In genomic region chr15:74233864-74234597, GRCh38 we compare ENCODE assay signal across 27 cellular contexts. TPM values are rescaled to one million over a fixed set of nuclear protein-coding genes. Genes with fewer than 3 reads are reported as not detected.
DNase-seq lines count a peak whose midpoint lies in the region; ATAC-seq lines count a peak whose summit lies in the region.
"Had no signal": no experiment of that assay in that cellular context is flagged by ENCODE, and none has a peak within 500 bp of the region (broad histone marks: within the 10 kb centered on the region; RNA-seq: fewer than 3 reads in every experiment).

No MANE protein-coding gene starts in this region.

- H3K36me3 Mint-ChIP-seq in stimulated activated effector memory CD8-positive, alpha-beta T cell treated with anti-CD3 and anti-CD28 coated beads, Interleukin-12 subunit alpha, Interleukin-12 subunit beta, amount 100 ng/mL, for 72 hours = no peaks in the 10 kb centered on the region
- no peaks in the 10 kb centered on the region for H3K36me3 Mint-ChIP-seq in activated naive CD4-positive, alpha-beta T cell treated with anti-CD3 and anti-CD28 coated beads for 36 hours (ENCODE audit: low read depth)
- H3K36me3 Mint-ChIP-seq in activated CD4-positive, alpha-beta T cell treated with anti-CD3 and anti-CD28 coated beads for 36 hours (ENCODE audit: low read depth) = no peaks in the 10 kb centered on the region
- H3K36me3 Mint-ChIP-seq: naive thymus-derived CD4-positive, alpha-beta T cell had no signal

- H3K4me3 Mint-ChIP-seq in stimulated activated effector memory CD8-positive, alpha-beta T cell treated with anti-CD3 and anti-CD28 coated beads, Interleukin-12 subunit alpha, Interleukin-12 subunit beta, amount 100 ng/mL, for 72 hours = no peak overlapping the region
- H3K4me3 Mint-ChIP-seq in activated naive CD4-positive, alpha-beta T cell treated with anti-CD3 and anti-CD28 coated beads for 36 hours = no peak overlapping the region
- H3K4me3 Mint-ChIP-seq in activated CD4-positive, alpha-beta T cell treated with anti-CD3 and anti-CD28 coated beads for 36 hours = no peak overlapping the region
- H3K4me3 Mint-ChIP-seq: activated T-cell treated with anti-CD3 and anti-CD28 coated beads, Interleukin-2, amount 50 U/mL, for 24 hours; naive thymus-derived CD4-positive, alpha-beta T cell had no signal

- no peaks in the 10 kb centered on the region for H3K4me1 Mint-ChIP-seq in stimulated activated effector memory CD8-positive, alpha-beta T cell treated with anti-CD3 and anti-CD28 coated beads, Interleukin-12 subunit alpha, Interleukin-12 subunit beta, amount 100 ng/mL, for 72 hours
- H3K4me1 Mint-ChIP-seq in activated naive CD4-positive, alpha-beta T cell treated with anti-CD3 and anti-CD28 coated beads for 36 hours (ENCODE audit: low read depth) = no peaks in the 10 kb centered on the region
- H3K4me1 Mint-ChIP-seq in activated CD4-positive, alpha-beta T cell treated with anti-CD3 and anti-CD28 coated beads for 36 hours = no peaks in the 10 kb centered on the region

- POLR2A ChIA-PET in activated CD4-positive, alpha-beta T cell treated with anti-CD3 and anti-CD28 coated beads for 36 hours (lab: Charles Lee) = no interaction called here

- CTCF ChIA-PET in activated naive CD4-positive, alpha-beta T cell treated with anti-CD3 and anti-CD28 coated beads for 36 hours (lab: Charles Lee) = interaction anchor here (1.3 kb wide), 1 partner anchor 12 kb away, joined by 3 read pairs; no protein-coding TSS in a partner anchor
- CTCF ChIA-PET in activated CD4-positive, alpha-beta T cell treated with anti-CD3 and anti-CD28 coated beads for 36 hours (lab: Charles Lee) = interaction anchor here (0.6 kb wide), 1 partner anchor 319 kb away, joined by 3 read pairs; no protein-coding TSS in a partner anchor

- no peaks in the 10 kb centered on the region for H3K36me3 ChIP-seq in H7 (replicated peaks; ENCODE audit: control insufficient read depth, insufficient read depth, low read length)
- H3K36me3 ChIP-seq: HAP-1, prostate gland, upper lobe of left lung had no signal

- peaks cover 4% of the 10 kb centered on the region for H3K27me3 Mint-ChIP-seq in activated naive CD4-positive, alpha-beta T cell treated with anti-CD3 and anti-CD28 coated beads for 36 hours (ENCODE audit: low read depth)
- H3K27me3 Mint-ChIP-seq in activated CD4-positive, alpha-beta T cell treated with anti-CD3 and anti-CD28 coated beads for 36 hours = no peaks in the 10 kb centered on the region
- H3K27me3 Mint-ChIP-seq: activated T-cell treated with anti-CD3 and anti-CD28 coated beads, Interleukin-2, amount 50 U/mL, for 24 hours had no signal

- H3K4me3 ChIP-seq in H7 (ENCODE audit: insufficient read depth, low read depth, low read length) = no peak overlapping the region
- H3K4me3 ChIP-seq: HAP-1, prostate gland, upper lobe of left lung had no signal

- DNase-seq in H7 = peak; percentile 50
- peak; percentile 41 for DNase-seq in SK-N-DZ (ENCODE audit: low spot score)
- peak; percentile 88 for DNase-seq in kidney tubule cell (ENCODE audit: low spot score)
- no peak for DNase-seq in stimulated activated effector memory CD8-positive, alpha-beta T cell treated with anti-CD3 and anti-CD28 coated beads, Interleukin-12 subunit alpha, Interleukin-12 subunit beta, amount 100 ng/mL, for 72 hours (ENCODE audit: low spot score in 2 of 2)
- no peak for DNase-seq in SHP77 treated with DMSO at 0.1 percent for 48 hours (lab: John Stamatoyannopoulos, UW)
- DNase-seq in activated naive CD4-positive, alpha-beta T cell treated with anti-CD3 and anti-CD28 coated beads for 36 hours = no peak
- no peak for DNase-seq in activated CD4-positive, alpha-beta T cell treated with anti-CD3 and anti-CD28 coated beads for 36 hours
- DNase-seq: activated naive CD4-positive, alpha-beta T cell treated with Interleukin-2 at 50 U/mL for 16 hours; activated T-cell treated with anti-CD3 and anti-CD28 coated beads, Interleukin-2, amount 50 U/mL, for 24 hours; DMS 273 treated with DMSO at 0.1 percent for 48 hours; effector CD8-positive, alpha-beta T cell; GDM1; KBM-7; mesenchymal stem cell; MV-4-11; naive thymus-derived CD4-positive, alpha-beta T cell; NCI-H187 treated with DMSO at 0.1 percent for 48 hours; NCI-H345; NK-92 treated with Interleukin-12 subunit alpha and Interleukin-12 subunit beta, amount 100 ng/mL, for 24 hours; small intestine; stimulated activated CD4-positive, alpha-beta T cell treated with anti-CD3 and anti-CD28 coated beads, Interleukin-4, amount 100 ng/mL, for 24 hours; T1000; upper lobe of left lung had no signal

- intact Hi-C loops in activated naive CD4-positive, alpha-beta T cell treated with anti-CD3 and anti-CD28 coated beads for 36 hours (cut with micrococcal nuclease) = no loop called here
- intact Hi-C loops in activated CD4-positive, alpha-beta T cell treated with anti-CD3 and anti-CD28 coated beads for 36 hours (cut with DNase I, micrococcal nuclease) = no loop called here

- H3K27ac Mint-ChIP-seq in stimulated activated effector memory CD8-positive, alpha-beta T cell treated with anti-CD3 and anti-CD28 coated beads, Interleukin-12 subunit alpha, Interleukin-12 subunit beta, amount 100 ng/mL, for 72 hours = no peak overlapping the region
- H3K27ac Mint-ChIP-seq in activated naive CD4-positive, alpha-beta T cell treated with anti-CD3 and anti-CD28 coated beads for 36 hours = no peak overlapping the region
- H3K27ac Mint-ChIP-seq in activated CD4-positive, alpha-beta T cell treated with anti-CD3 and anti-CD28 coated beads for 36 hours = no peak overlapping the region
- H3K27ac Mint-ChIP-seq: activated T-cell treated with anti-CD3 and anti-CD28 coated beads, Interleukin-2, amount 50 U/mL, for 24 hours had no signal

- peak; percentile 5 for ATAC-seq in stimulated activated effector memory CD8-positive, alpha-beta T cell treated with anti-CD3 and anti-CD28 coated beads, Interleukin-12 subunit alpha, Interleukin-12 subunit beta, amount 100 ng/mL, for 72 hours
- ATAC-seq in activated CD4-positive, alpha-beta T cell treated with anti-CD3 and anti-CD28 coated beads for 36 hours = no peak
- ATAC-seq: activated CD4-positive, CD25-positive, alpha-beta regulatory T cell treated with anti-CD3 and anti-CD28 coated beads, Interleukin-2, amount 50 U/mL, for 24 hours; esophagus mucosa; naive thymus-derived CD4-positive, alpha-beta T cell had no signal

- H3K27me3 ChIP-seq in H7 (ENCODE audit: control insufficient read depth, insufficient read depth, low read length) = peaks cover 4% of the 10 kb centered on the region
- H3K27me3 ChIP-seq: upper lobe of left lung had no signal

- no peaks in the 10 kb centered on the region for H3K9me3 Mint-ChIP-seq in stimulated activated effector memory CD8-positive, alpha-beta T cell treated with anti-CD3 and anti-CD28 coated beads, Interleukin-12 subunit alpha, Interleukin-12 subunit beta, amount 100 ng/mL, for 72 hours
- H3K9me3 Mint-ChIP-seq in activated naive CD4-positive, alpha-beta T cell treated with anti-CD3 and anti-CD28 coated beads for 36 hours = no peaks in the 10 kb centered on the region
- no peaks in the 10 kb centered on the region for H3K9me3 Mint-ChIP-seq in activated CD4-positive, alpha-beta T cell treated with anti-CD3 and anti-CD28 coated beads for 36 hours (ENCODE audit: low read depth)
- H3K9me3 Mint-ChIP-seq: activated T-cell treated with anti-CD3 and anti-CD28 coated beads, Interleukin-2, amount 50 U/mL, for 24 hours; naive thymus-derived CD4-positive, alpha-beta T cell had no signal

RNA-seq across cellular contexts. Expression of gene CCDC33, which starts 2.1 kb away (rescaled TPM):
- 4.8 and 5.0 TPM in 2 replicates for total RNA-seq in H7 (2014; rRNA removed; shearing (Covaris generic))
- 8.5 and 8.8 TPM in 2 replicates for polyA plus RNA-seq in SK-N-DZ (2014; cell fraction: cytosol; rRNA removed)
- polyA plus RNA-seq in SK-N-DZ (2014; cell fraction: nucleus; rRNA removed) = 6.5 and 7.8 TPM in 2 replicates
- total RNA-seq in activated naive CD4-positive, alpha-beta T cell treated with anti-CD3 and anti-CD28 coated beads for 36 hours = not detected
- total RNA-seq in activated CD4-positive, alpha-beta T cell treated with anti-CD3 and anti-CD28 coated beads for 36 hours = not detected
- total RNA-seq: naive thymus-derived CD4-positive, alpha-beta T cell had no signal
- polyA plus RNA-seq: naive thymus-derived CD4-positive, alpha-beta T cell had no signal

RNA-seq across cellular contexts. Expression of gene STRA6, which starts 31.4 kb away (rescaled TPM):
- total RNA-seq in H7 (2014; rRNA removed; shearing (Covaris generic)) = 10.3 and 10.8 TPM in 2 replicates
- polyA plus RNA-seq in SK-N-DZ (2014; cell fraction: cytosol; rRNA removed) = 27.5 and 44.1 TPM in 2 replicates
- polyA plus RNA-seq in SK-N-DZ (2014; cell fraction: nucleus; rRNA removed) = 148 and 152 TPM in 2 replicates
- total RNA-seq in activated naive CD4-positive, alpha-beta T cell treated with anti-CD3 and anti-CD28 coated beads for 36 hours = not detected
- total RNA-seq in activated CD4-positive, alpha-beta T cell treated with anti-CD3 and anti-CD28 coated beads for 36 hours = not detected
- total RNA-seq: naive thymus-derived CD4-positive, alpha-beta T cell had no signal
- polyA plus RNA-seq: naive thymus-derived CD4-positive, alpha-beta T cell had no signal

Comparison
In these comparisons a context has a peak if more than half of its experiments do, and no peak if none do; other contexts are left out.
1. DNase-seq: peak in H7 (single experiment), SK-N-DZ (single experiment) and kidney tubule cell (single experiment); none in stimulated activated effector memory CD8-positive, alpha-beta T cell treated with anti-CD3 and anti-CD28 coated beads, Interleukin-12 subunit alpha, Interleukin-12 subunit beta, amount 100 ng/mL, for 72 hours (0 of 2), SHP77 treated with DMSO at 0.1 percent for 48 hours (single experiment), activated naive CD4-positive, alpha-beta T cell treated with anti-CD3 and anti-CD28 coated beads for 36 hours (single experiment) and activated CD4-positive, alpha-beta T cell treated with anti-CD3 and anti-CD28 coated beads for 36 hours (single experiment).
2. RNA of gene STRA6, which starts 31.4 kb away (total RNA-seq): 10.3 to 10.8 TPM in H7; not detected in activated naive CD4-positive, alpha-beta T cell treated with anti-CD3 and anti-CD28 coated beads for 36 hours and not detected in activated CD4-positive, alpha-beta T cell treated with anti-CD3 and anti-CD28 coated beads for 36 hours; every median in the first group is over 10 times any median in the second.